Comparison of ENCODE assay signal across 8 cellular contexts in genomic region chr18:23437357-23438045, GRCh38. TPM values are rescaled to one million over a fixed set of nuclear protein-coding genes. Genes with fewer than 3 reads are reported as not detected.
DNase-seq lines count a peak whose midpoint lies in the region.

No MANE protein-coding gene starts in this region.

- H3K9ac ChIP-seq in GM23248: peak overlapping the region; percentile 92

- peaks cover 13% of the 10 kb centered on the region; the same call in 1 of the 2 replicates for H3K4me1 ChIP-seq in GM23248 (ENCODE audit: insufficient read depth)

- no peaks in the 10 kb centered on the region for H4K20me1 ChIP-seq in GM23248 (ENCODE audit: insufficient read depth)

- H3K27ac Mint-ChIP-seq in activated naive CD4-positive, alpha-beta T cell treated with anti-CD3 and anti-CD28 coated beads, Interleukin-2, amount 50 U/mL, for 24 hours: peak overlapping the region; percentile 81

- no peaks in the 10 kb centered on the region for H3K27me3 Mint-ChIP-seq in activated naive CD4-positive, alpha-beta T cell treated with anti-CD3 and anti-CD28 coated beads, Interleukin-2, amount 50 U/mL, for 24 hours

- peak overlapping the region; percentile 74 for H3K27ac ChIP-seq in GM23248

- no peaks in the 10 kb centered on the region for H3F3A ChIP-seq in GM23248 (ENCODE audit: insufficient read depth)

- peaks cover 6% of the 10 kb centered on the region for H3K79me2 ChIP-seq in GM23248 (ENCODE audit: insufficient read depth)

- H3K4me1 Mint-ChIP-seq in activated naive CD4-positive, alpha-beta T cell treated with anti-CD3 and anti-CD28 coated beads, Interleukin-2, amount 50 U/mL, for 24 hours: peaks cover 11% of the 10 kb centered on the region

- H3K9me2 ChIP-seq in GM23248 (ENCODE audit: insufficient read depth): no peaks in the 10 kb centered on the region

- H3K9me3 ChIP-seq in GM23248 (ENCODE audit: low read depth): no peaks in the 10 kb centered on the region

- in situ Hi-C loops in G401 (cut with HindIII; ENCODE audit: low sequenced_read_pairs): no loop called here
- in situ Hi-C loops in GM23248 (cut with MboI): no loop called here
- in situ Hi-C loops in SK-MEL-5 (cut with HindIII; ENCODE audit: low pct_unique_long_range_greater_than_20kb, low sequenced_read_pairs): no loop called here

- peak overlapping the region; percentile 99 for H3K4me2 ChIP-seq in GM23248 (ENCODE audit: unreplicated experiment)

- no peaks in the 10 kb centered on the region for H3K36me3 Mint-ChIP-seq in activated naive CD4-positive, alpha-beta T cell treated with anti-CD3 and anti-CD28 coated beads, Interleukin-2, amount 50 U/mL, for 24 hours

- H3K9me3 Mint-ChIP-seq in activated naive CD4-positive, alpha-beta T cell treated with anti-CD3 and anti-CD28 coated beads, Interleukin-2, amount 50 U/mL, for 24 hours: no peaks in the 10 kb centered on the region

- H3K36me3 ChIP-seq in GM23248 (ENCODE audit: low read depth): no peaks in the 10 kb centered on the region

- peak overlapping the region; percentile 100 for H2AFZ ChIP-seq in GM23248

- 0 to 2% methylated on average over 42 of the region's 42 CpGs for WGBS in GM23248 (ENCODE audit: low coverage in 1 of 2, low lambda C conversion rate in 2 of 2, missing lambda C conversion rate in 2 of 2), 2 experiments

- DNase-seq in G401 (ENCODE audit: low spot score) (peak; percentile 79), GM23248 (peak; percentile 90), LHCN-M2 (ENCODE audit: low read depth) (peak; percentile 67), SK-MEL-5 (ENCODE audit: low read depth, low spot score) (peak; percentile 61), globus pallidus (ENCODE audit: low spot score) (peak; percentile 77), nucleus accumbens (lab: John Stamatoyannopoulos, UW) (peak; percentile 25 to 94 (median 78)), superior temporal gyrus (ENCODE audit: extremely low spot score) (peak; percentile 90)

- peak overlapping the region; percentile 97 for H3K4me3 ChIP-seq in GM23248

- peak overlapping the region; percentile 91 for H3K4me3 Mint-ChIP-seq in activated naive CD4-positive, alpha-beta T cell treated with anti-CD3 and anti-CD28 coated beads, Interleukin-2, amount 50 U/mL, for 24 hours

- H3K27me3 ChIP-seq in GM23248 (replicated peaks; ENCODE audit: insufficient read depth): no peaks in the 10 kb centered on the region

RNA-seq across cellular contexts. Expression of gene RIOK3, which starts 15.6 kb away (rescaled TPM):
- 27.3 and 50.2 TPM in 2 replicates for total RNA-seq in G401 (2014; rRNA removed; shearing (Covaris generic))
- 71.7 and 89.3 TPM in 2 replicates for total RNA-seq in GM23248 (2014; rRNA removed; shearing (Covaris generic))
- polyA plus RNA-seq in GM23248 (2016; fragmentation: Nextera tagmentation; extraction: Ambion mirVana): 78.4 and 81.8 TPM in 2 replicates
- 42.3 and 50.6 TPM in 2 replicates for total RNA-seq in LHCN-M2 (2014; rRNA removed)
- 36.6 TPM for polyA plus RNA-seq in LHCN-M2 (2012)
- total RNA-seq in SK-MEL-5 (2014; rRNA removed; shearing (Covaris generic)): 52.4 and 58.5 TPM in 2 replicates
- 33.1 and 34.2 TPM in 2 replicates for polyA plus RNA-seq in SK-MEL-5 (2015; cell fraction: cytosol; rRNA removed)
- 46.0 and 52.2 TPM in 2 replicates for polyA plus RNA-seq in SK-MEL-5 (2015; cell fraction: nucleus; rRNA removed)

Comparison
In these comparisons a context has a peak if more than half of its experiments do, and no peak if none do; other contexts are left out.
1. Peak in every context shown above with its lines: DNase-seq, H3K4me3 ChIP-seq and H3K27ac ChIP-seq.